8 cellular contexts compared by ENCODE assay signal in genomic region chr5:98927242-98927987, GRCh38. TPM values are rescaled to one million over a fixed set of nuclear protein-coding genes. Genes with fewer than 3 reads are reported as not detected.
A peak's percentile ranks its signal among the peaks of the same experiment; 100 is the strongest.
DNase-seq lines count a peak whose midpoint lies in the region; ATAC-seq and TF ChIP-seq lines count a peak whose summit lies in the region.

No MANE protein-coding gene starts in this region.

- DNase-seq in BE2C (peak; percentile 24), HT1080 (ENCODE audit: low read depth) (peak; percentile 56), T-helper 22 cell (ENCODE audit: low read depth) (peak; percentile 63), MCF 10A (ENCODE audit: unreplicated experiment) (peak; percentile 66), kidney tubule cell (ENCODE audit: low spot score) (peak; percentile 65)
- DNase-seq in stimulated activated CD4-positive, alpha-beta T cell treated with anti-CD3 and anti-CD28 coated beads, Interleukin-2, amount 100 ng/mL, for 24 hours: peak; percentile 46 to 63

- peak; percentile 1 for ATAC-seq in GM19035 (IDR thresholded peaks at IDR 0.05; ENCODE audit: unreplicated experiment)
- no peak for ATAC-seq in HG03159 (IDR thresholded peaks at IDR 0.05; ENCODE audit: unreplicated experiment)

- H3K36me3 ChIP-seq in BE2C: peaks cover 36% of the 10 kb centered on the region

- H3K27ac Mint-ChIP-seq in MCF 10A (ENCODE audit: low read depth, unreplicated experiment): peak overlapping the region; percentile 49

- H3K4me3 ChIP-seq in BE2C (ENCODE audit: low read depth, low read length): peak overlapping the region; percentile 73

- TF ChIP-seq CTCF in BE2C (IDR thresholded peaks at IDR 0.05; ENCODE audit: low read depth, low read length) (no peak), MCF 10A (IDR thresholded peaks at IDR 0.05; ENCODE audit: unreplicated experiment) (no peak)

- H3K27me3 Mint-ChIP-seq in MCF 10A (ENCODE audit: insufficient read depth, unreplicated experiment): no peaks in the 10 kb centered on the region

- peaks cover 54% of the 10 kb centered on the region for H3K36me3 Mint-ChIP-seq in MCF 10A (ENCODE audit: insufficient read depth, unreplicated experiment)

- H3K9me3 Mint-ChIP-seq in MCF 10A (ENCODE audit: unreplicated experiment): no peaks in the 10 kb centered on the region

- H3K27me3 ChIP-seq in BE2C: no peaks in the 10 kb centered on the region

- CTCF ChIA-PET in MCF 10A (lab: Yijun Ruan, JAX): interaction anchor here (0.5 to 1.3 kb wide), 3 partner anchors 13 to 14 kb away, joined by 4 to 5 read pairs (median 4); no protein-coding TSS in a partner anchor

- H3K9me3 ChIP-seq in BE2C: no peaks in the 10 kb centered on the region

- BruUV-seq in MCF 10A (replicated peaks; lab: Mats Ljungman, UMichigan): TSS peak; percentile 16

- H3K4me1 ChIP-seq in BE2C: no peaks in the 10 kb centered on the region

- intact Hi-C loops in MCF 10A (cut with micrococcal nuclease): no loop called here

- H3K4me1 Mint-ChIP-seq in MCF 10A (ENCODE audit: insufficient read depth, unreplicated experiment): peaks cover 5% of the 10 kb centered on the region

- POLR2A ChIA-PET in MCF 10A (lab: Yijun Ruan, JAX): interaction anchor here (0.8 to 7.8 kb wide), 13 partner anchors 9 to 152 kb away, joined by 3 to 167 read pairs (median 23); no protein-coding TSS in a partner anchor

- H3K4me3 Mint-ChIP-seq in MCF 10A (ENCODE audit: unreplicated experiment): peak overlapping the region; percentile 78

RNA-seq across cellular contexts. Expression of gene CHD1, which starts 1.4 kb away (rescaled TPM):
- 20.3 TPM for polyA plus RNA-seq in BE2C (2012; ENCODE audit: insufficient read depth, insufficient read length, low read depth)
- total RNA-seq in HT1080 (2014; rRNA removed; shearing (Covaris generic)): 50.1 and 54.6 TPM in 2 replicates
- 17.0 and 29.6 TPM in 2 replicates for polyA plus RNA-seq in HT1080 (2015; cell fraction: cytosol; rRNA removed)
- polyA plus RNA-seq in HT1080 (2015; cell fraction: nucleus; rRNA removed): 91.5 and 96.2 TPM in 2 replicates
- total RNA-seq in MCF 10A (2022): 50.8 and 54.7 TPM in 2 replicates
